ENCODE assay signal across 21 cellular contexts in the genomic region with DNA sequence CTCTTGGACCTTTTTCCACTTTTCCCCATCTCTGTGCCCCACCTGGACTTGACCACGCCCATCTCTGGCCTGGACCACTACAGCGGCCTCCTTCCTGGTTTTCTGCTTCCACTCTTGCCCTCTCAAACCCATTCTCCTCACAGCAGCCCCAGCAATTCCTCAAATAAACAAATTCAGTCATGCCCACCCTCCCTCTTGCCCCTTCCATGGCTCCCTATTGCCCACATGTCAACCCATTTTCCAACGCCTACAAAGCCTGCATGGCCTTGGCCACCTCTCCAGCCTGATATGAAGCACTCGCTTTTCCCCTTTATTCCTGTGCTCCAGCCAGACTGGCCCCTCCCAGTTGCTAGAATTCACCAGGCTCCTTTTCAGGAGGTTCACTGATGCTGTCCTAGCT. TPM values are rescaled to one million over a fixed set of nuclear protein-coding genes. Genes with fewer than 3 reads are reported as not detected.
DNase-seq lines count a peak whose midpoint lies in the region; ATAC-seq and TF ChIP-seq lines count a peak whose summit lies in the region.
"Had no signal": no experiment of that assay in that cellular context is flagged by ENCODE, and none has a peak within 500 bp of the region (broad histone marks: within the 10 kb centered on the region; RNA-seq: fewer than 3 reads in every experiment).

No MANE protein-coding gene starts in this region.

- H3K4me3 ChIP-seq in neural progenitor cell (no peak overlapping the region), esophagus squamous epithelium (no peak overlapping the region)
- H3K4me3 ChIP-seq: GM12878, HAP-1 had no signal

- H2AFZ ChIP-seq in neural progenitor cell (replicated peaks): no peak overlapping the region

- no peak overlapping the region for H3K4me3 Mint-ChIP-seq in activated CD8-positive, alpha-beta T cell treated with anti-CD3 and anti-CD28 coated beads, Interleukin-2, amount 10 ng/mL, durations not matched to agents 7 days and 5 days
- H3K4me3 Mint-ChIP-seq in activated CD8-positive, alpha-beta T cell treated with anti-CD3 and anti-CD28 coated beads for 36 hours: no peak overlapping the region
- no peak overlapping the region for H3K4me3 Mint-ChIP-seq in T-helper 17 cell
- H3K4me3 Mint-ChIP-seq in neural progenitor cell: no peak overlapping the region
- H3K4me3 Mint-ChIP-seq: IgD-negative memory B cell had no signal

- DNase-seq in activated CD8-positive, alpha-beta T cell treated with anti-CD3 and anti-CD28 coated beads, Interleukin-2, amount 10 ng/mL, durations not matched to agents 7 days and 5 days: no peak
- DNase-seq in activated CD8-positive, alpha-beta T cell treated with anti-CD3 and anti-CD28 coated beads for 36 hours: no peak
- no peak for DNase-seq in T-helper 17 cell
- DNase-seq in neural progenitor cell (ENCODE audit: low spot score): no peak
- no peak for DNase-seq in esophagus squamous epithelium (lab: John Stamatoyannopoulos, UW)
- DNase-seq in SKM-1 (lab: John Stamatoyannopoulos, UW; ENCODE audit: unreplicated experiment): no peak
- no peak for DNase-seq in NCI-H2081 (lab: John Stamatoyannopoulos, UW)
- DNase-seq: BE2C, DMS79, NCI-H1417, NCI-H187, NCI-H2107, NCI-H446 treated with DMSO at 0.1 percent for 48 hours, NCI-H526 treated with DMSO at 0.1 percent for 48 hours had no signal

- H3K27ac Mint-ChIP-seq in activated CD8-positive, alpha-beta T cell treated with anti-CD3 and anti-CD28 coated beads, Interleukin-2, amount 10 ng/mL, durations not matched to agents 7 days and 5 days: peak overlapping the region; percentile 50
- no peak overlapping the region for H3K27ac Mint-ChIP-seq in activated CD8-positive, alpha-beta T cell treated with anti-CD3 and anti-CD28 coated beads for 36 hours
- H3K27ac Mint-ChIP-seq in T-helper 17 cell: peak overlapping the region; percentile 54
- H3K27ac Mint-ChIP-seq in neural progenitor cell: peak overlapping the region; percentile 61
- H3K27ac Mint-ChIP-seq: IgD-negative memory B cell had no signal

- H4K20me1 ChIP-seq in neural progenitor cell (ENCODE audit: low read depth): no peaks in the 10 kb centered on the region

- 87% methylated on average over 4 of the region's 4 CpGs for WGBS in esophagus squamous epithelium, 2 donors

- peaks cover 21% of the 10 kb centered on the region for H3F3A ChIP-seq in neural progenitor cell (ENCODE audit: low read depth)

- no peak for ATAC-seq in activated CD8-positive, alpha-beta T cell treated with anti-CD3 and anti-CD28 coated beads, Interleukin-2, amount 10 ng/mL, durations not matched to agents 7 days and 5 days
- ATAC-seq in activated CD8-positive, alpha-beta T cell treated with anti-CD3 and anti-CD28 coated beads for 36 hours: no peak
- ATAC-seq in T-helper 17 cell: no peak
- ATAC-seq: Right ventricle myocardium inferior had no signal

- no peaks in the 10 kb centered on the region for H3K36me3 Mint-ChIP-seq in activated CD8-positive, alpha-beta T cell treated with anti-CD3 and anti-CD28 coated beads, Interleukin-2, amount 10 ng/mL, durations not matched to agents 7 days and 5 days (ENCODE audit: low read depth)
- H3K36me3 Mint-ChIP-seq in activated CD8-positive, alpha-beta T cell treated with anti-CD3 and anti-CD28 coated beads for 36 hours (ENCODE audit: low read depth): no peaks in the 10 kb centered on the region
- no peaks in the 10 kb centered on the region for H3K36me3 Mint-ChIP-seq in T-helper 17 cell (ENCODE audit: low read depth)
- no peaks in the 10 kb centered on the region for H3K36me3 Mint-ChIP-seq in neural progenitor cell
- H3K36me3 Mint-ChIP-seq: IgD-negative memory B cell had no signal

- H3K4me1 ChIP-seq in neural progenitor cell: peaks cover 38% of the 10 kb centered on the region
- peaks cover 0 to 9% (median 0%) of the 10 kb centered on the region in 3 donors for H3K4me1 ChIP-seq in esophagus squamous epithelium
- H3K4me1 ChIP-seq: BE2C had no signal

- no peaks in the 10 kb centered on the region for H3K9me3 Mint-ChIP-seq in activated CD8-positive, alpha-beta T cell treated with anti-CD3 and anti-CD28 coated beads, Interleukin-2, amount 10 ng/mL, durations not matched to agents 7 days and 5 days (ENCODE audit: insufficient read depth)
- no peaks in the 10 kb centered on the region for H3K9me3 Mint-ChIP-seq in activated CD8-positive, alpha-beta T cell treated with anti-CD3 and anti-CD28 coated beads for 36 hours
- H3K9me3 Mint-ChIP-seq in neural progenitor cell: no peaks in the 10 kb centered on the region
- H3K9me3 Mint-ChIP-seq: IgD-negative memory B cell had no signal

- H3K27me3 Mint-ChIP-seq in activated CD8-positive, alpha-beta T cell treated with anti-CD3 and anti-CD28 coated beads, Interleukin-2, amount 10 ng/mL, durations not matched to agents 7 days and 5 days (ENCODE audit: low read depth): peaks cover 38% of the 10 kb centered on the region
- peaks cover 3% of the 10 kb centered on the region for H3K27me3 Mint-ChIP-seq in activated CD8-positive, alpha-beta T cell treated with anti-CD3 and anti-CD28 coated beads for 36 hours
- H3K27me3 Mint-ChIP-seq in T-helper 17 cell (no peaks in the 10 kb centered on the region), neural progenitor cell (ENCODE audit: insufficient read depth, low read depth) (peaks cover 15% of the 10 kb centered on the region)

- no peak overlapping the region for H3K4me2 ChIP-seq in neural progenitor cell

- TF ChIP-seq POLR2A in esophagus squamous epithelium (IDR thresholded peaks at IDR 0.05): no peak

- no peaks in the 10 kb centered on the region for H3K9me3 ChIP-seq in T-helper 17 cell (ENCODE audit: control insufficient read depth, low read length, poor library complexity, severe bottlenecking)
- no peaks in the 10 kb centered on the region for H3K9me3 ChIP-seq in neural progenitor cell (ENCODE audit: low read depth)
- no peaks in the 10 kb centered on the region for H3K9me3 ChIP-seq in esophagus squamous epithelium
- H3K9me3 ChIP-seq: BE2C, HAP-1 had no signal

- H3K79me2 ChIP-seq in neural progenitor cell (ENCODE audit: low read depth): no peaks in the 10 kb centered on the region

- CTCF ChIA-PET in activated CD8-positive, alpha-beta T cell treated with anti-CD3 and anti-CD28 coated beads, Interleukin-2, amount 10 ng/mL, durations not matched to agents 7 days and 5 days (lab: Charles Lee): interaction anchor here (1.3 to 8.0 kb wide), 8 partner anchors 8 to 116 kb away, joined by 4 to 69 read pairs (median 10); no protein-coding TSS in a partner anchor
- CTCF ChIA-PET in activated CD8-positive, alpha-beta T cell treated with anti-CD3 and anti-CD28 coated beads for 36 hours (lab: Charles Lee): interaction anchor here (1.5 to 4.0 kb wide), 5 partner anchors 15 to 116 kb away, joined by 4 to 31 read pairs (median 16); no protein-coding TSS in a partner anchor

- no peak for TF ChIP-seq CTCF in activated CD8-positive, alpha-beta T cell treated with anti-CD3 and anti-CD28 coated beads for 36 hours (IDR thresholded peaks at IDR 0.05)
- TF ChIP-seq CTCF in neural progenitor cell (IDR thresholded peaks at IDR 0.05) (no peak), esophagus squamous epithelium (IDR thresholded peaks at IDR 0.05) (no peak)

- no peak overlapping the region for H3K27ac ChIP-seq in neural progenitor cell
- H3K27ac ChIP-seq in esophagus squamous epithelium: no peak overlapping the region

- H3K36me3 ChIP-seq in neural progenitor cell: no peaks in the 10 kb centered on the region
- H3K36me3 ChIP-seq in esophagus squamous epithelium: no peaks in the 10 kb centered on the region
- H3K36me3 ChIP-seq: BE2C, HAP-1 had no signal

- H3K27me3 ChIP-seq in neural progenitor cell: no peaks in the 10 kb centered on the region
- H3K27me3 ChIP-seq in esophagus squamous epithelium: peaks cover 0 to 12% (median 0%) of the 10 kb centered on the region in 4 donors
- H3K27me3 ChIP-seq: BE2C had no signal

- H3K4me1 Mint-ChIP-seq in activated CD8-positive, alpha-beta T cell treated with anti-CD3 and anti-CD28 coated beads, Interleukin-2, amount 10 ng/mL, durations not matched to agents 7 days and 5 days (ENCODE audit: low read depth): peaks cover 34% of the 10 kb centered on the region
- peaks cover 28% of the 10 kb centered on the region for H3K4me1 Mint-ChIP-seq in activated CD8-positive, alpha-beta T cell treated with anti-CD3 and anti-CD28 coated beads for 36 hours (ENCODE audit: low read depth)
- H3K4me1 Mint-ChIP-seq in T-helper 17 cell: peaks cover 34% of the 10 kb centered on the region
- peaks cover 42% of the 10 kb centered on the region for H3K4me1 Mint-ChIP-seq in neural progenitor cell

- POLR2A ChIA-PET in activated CD8-positive, alpha-beta T cell treated with anti-CD3 and anti-CD28 coated beads, Interleukin-2, amount 10 ng/mL, durations not matched to agents 7 days and 5 days (lab: Charles Lee): no interaction called here
- POLR2A ChIA-PET in activated CD8-positive, alpha-beta T cell treated with anti-CD3 and anti-CD28 coated beads for 36 hours (lab: Charles Lee): no interaction called here

- no peak overlapping the region for H3K9ac ChIP-seq in neural progenitor cell

- intact Hi-C loops in activated CD8-positive, alpha-beta T cell treated with anti-CD3 and anti-CD28 coated beads for 36 hours (cut with micrococcal nuclease): no loop called here
- intact Hi-C loops in esophagus squamous epithelium (cut with DNase I): no loop called here

RNA-seq across cellular contexts. Expression of gene OTUB2, which starts 5.9 kb away (rescaled TPM):
- total RNA-seq in activated CD8-positive, alpha-beta T cell treated with anti-CD3 and anti-CD28 coated beads, Interleukin-2, amount 10 ng/mL, durations not matched to agents 7 days and 5 days: 1 to 10 TPM; 1.4 to 1.7 TPM
- under 1 TPM; 0.25 to 0.29 TPM for total RNA-seq in activated CD8-positive, alpha-beta T cell treated with anti-CD3 and anti-CD28 coated beads for 36 hours
- total RNA-seq in T-helper 17 cell (under 1 TPM; 0.12 to 0.37 TPM), neural progenitor cell (ENCODE audit: low replicate concordance) (6.8 and 9.6 TPM in 2 replicates), esophagus squamous epithelium (10 to 100 TPM in 1 of 4 donors, 1 to 10 TPM in 3; 2.1 to 10.3 (median 7.4) TPM)

RNA-seq across cellular contexts. Expression of gene CCDC197, which starts 23.2 kb away (rescaled TPM):
- total RNA-seq in activated CD8-positive, alpha-beta T cell treated with anti-CD3 and anti-CD28 coated beads, Interleukin-2, amount 10 ng/mL, durations not matched to agents 7 days and 5 days: not detected
- total RNA-seq in activated CD8-positive, alpha-beta T cell treated with anti-CD3 and anti-CD28 coated beads for 36 hours: not detected
- not detected for total RNA-seq in T-helper 17 cell
- not detected in 2 replicates for total RNA-seq in neural progenitor cell (ENCODE audit: low replicate concordance)
- total RNA-seq in esophagus squamous epithelium: not detected
- total RNA-seq: A673, GM12878, MCF 10A, SK-MEL-5 had no signal

RNA-seq across cellular contexts. Expression of gene ASB2, which starts 43.9 kb away (rescaled TPM):
- 10 to 100 TPM; 15.8 to 17.0 TPM for total RNA-seq in activated CD8-positive, alpha-beta T cell treated with anti-CD3 and anti-CD28 coated beads, Interleukin-2, amount 10 ng/mL, durations not matched to agents 7 days and 5 days
- 10 to 100 TPM; 11.7 to 12.7 TPM for total RNA-seq in activated CD8-positive, alpha-beta T cell treated with anti-CD3 and anti-CD28 coated beads for 36 hours
- total RNA-seq in T-helper 17 cell (1 to 10 TPM; 2.3 to 6.5 TPM), neural progenitor cell (ENCODE audit: low replicate concordance) (0.62 TPM in 1 of 2 replicates, not detected in the other), esophagus squamous epithelium (1 to 10 TPM in 3 of 4 donors, under 1 TPM in 1; 0.83 to 8.8 (median 3.7) TPM)
- total RNA-seq: A673, MCF 10A had no signal
